Comparison of ENCODE assay signal across 8 cellular contexts in the genomic region with DNA sequence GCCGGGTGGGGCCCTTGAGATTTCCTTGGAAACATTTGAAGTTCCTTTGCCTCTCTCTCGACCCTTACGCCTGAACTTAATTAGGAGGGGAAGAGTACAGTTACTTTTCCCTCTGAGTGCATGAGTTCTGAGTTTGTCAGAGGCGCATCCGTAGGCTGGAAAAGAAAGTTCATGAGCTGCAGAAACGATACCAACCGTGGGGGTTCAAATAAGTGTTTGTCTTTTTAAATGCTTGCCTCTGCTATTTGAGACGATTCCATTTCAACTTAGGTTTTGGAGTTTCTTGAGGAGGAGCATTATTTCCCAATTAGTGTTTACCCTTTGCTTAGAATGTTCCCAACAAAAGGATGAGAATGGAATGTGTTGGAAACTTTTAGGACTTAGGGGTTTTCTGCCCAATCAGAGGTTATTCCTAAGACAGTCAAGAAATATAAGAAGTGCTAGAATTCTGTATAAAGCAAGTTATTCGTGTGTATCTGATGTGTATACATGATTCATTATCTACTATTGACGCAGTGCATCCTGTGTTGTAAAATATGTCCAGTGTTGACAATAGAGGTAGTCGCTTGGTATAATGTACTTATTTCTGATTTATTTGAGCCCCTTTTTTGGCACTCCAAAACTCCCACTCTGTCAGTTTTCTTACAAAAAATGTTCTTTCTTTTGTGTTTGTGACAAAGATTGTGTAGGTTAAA. TPM values are rescaled to one million over a fixed set of nuclear protein-coding genes. Genes with fewer than 3 reads are reported as not detected.
A peak's percentile ranks its signal among the peaks of the same experiment; 100 is the strongest.
DNase-seq lines count a peak whose midpoint lies in the region; ATAC-seq and TF ChIP-seq lines count a peak whose summit lies in the region.

No MANE protein-coding gene starts in this region.

- H3K4me3 Mint-ChIP-seq in CD8-positive, alpha-beta T cell: peak overlapping the region; percentile 86
- peak overlapping the region; percentile 90 to 99 (median 96) for H3K4me3 Mint-ChIP-seq in naive thymus-derived CD4-positive, alpha-beta T cell

- POLR2A ChIA-PET in CD8-positive, alpha-beta T cell (lab: Charles Lee): interaction anchor here (0.6 to 3.7 kb wide), 7 partner anchors 12 to 737 kb away, joined by 3 to 50 read pairs (median 4); a partner anchor contains a TSS
- POLR2A ChIA-PET in naive thymus-derived CD4-positive, alpha-beta T cell (lab: Charles Lee): interaction anchor here (0.6 to 2.9 kb wide), 4 partner anchors 9 to 760 kb away, joined by 3 to 32 read pairs (median 4); a partner anchor contains a TSS

- H3K36me3 Mint-ChIP-seq in CD8-positive, alpha-beta T cell: peaks cover 23% of the 10 kb centered on the region
- H3K36me3 Mint-ChIP-seq in naive thymus-derived CD4-positive, alpha-beta T cell: peaks cover 0 to 11% (median 7%) of the 10 kb centered on the region in 5 donors

- H3K4me3 ChIP-seq in CD8-positive, alpha-beta T cell (ENCODE audit: low read depth, low read length): peak overlapping the region; percentile 70
- H3K4me3 ChIP-seq in Loucy (ENCODE audit: low read length, poor library complexity, severe bottlenecking): peak overlapping the region; percentile 80
- peak overlapping the region; percentile 95 for H3K4me3 ChIP-seq in colonic mucosa
- peak overlapping the region; percentile 97 for H3K4me3 ChIP-seq in naive thymus-derived CD4-positive, alpha-beta T cell (ENCODE audit: low read length)

- H3K27me3 ChIP-seq in CD8-positive, alpha-beta T cell (ENCODE audit: insufficient read depth, low read length): no peaks in the 10 kb centered on the region
- no peaks in the 10 kb centered on the region for H3K27me3 ChIP-seq in Loucy (ENCODE audit: insufficient read depth, low read length, poor library complexity, severe bottlenecking)
- no peaks in the 10 kb centered on the region for H3K27me3 ChIP-seq in colonic mucosa
- H3K27me3 ChIP-seq in naive thymus-derived CD4-positive, alpha-beta T cell (ENCODE audit: control insufficient read depth in 2 of 2, insufficient read depth in 2 of 2, low read length in 2 of 2): no peaks in the 10 kb centered on the region

- H3K9me2 ChIP-seq in Loucy (replicated peaks; ENCODE audit: low read depth, low read length): no peaks in the 10 kb centered on the region

- peak overlapping the region; percentile 98 for H3K27ac Mint-ChIP-seq in CD8-positive, alpha-beta T cell
- peak overlapping the region; percentile 87 to 98 (median 94) for H3K27ac Mint-ChIP-seq in naive thymus-derived CD4-positive, alpha-beta T cell

- peaks cover 51% of the 10 kb centered on the region for H3K4me1 Mint-ChIP-seq in CD8-positive, alpha-beta T cell (ENCODE audit: low read depth)
- peaks cover 9 to 67% (median 53%) of the 10 kb centered on the region in 7 donors for H3K4me1 Mint-ChIP-seq in naive thymus-derived CD4-positive, alpha-beta T cell

- peak overlapping the region; percentile 99 for H3K9ac ChIP-seq in Loucy (ENCODE audit: low read depth, low read length, poor library complexity, severe bottlenecking)
- H3K9ac ChIP-seq in colonic mucosa (ENCODE audit: low read depth in 2 of 2, low read length in 2 of 2): peak overlapping the region; percentile 84 to 86

- no peak for DNase-seq in CD8-positive, alpha-beta T cell
- DNase-seq in colonic mucosa (no peak), anterior cingulate cortex (lab: John Stamatoyannopoulos, UW) (no peak), NCI-H524 treated with DMSO at 0.1 percent for 48 hours (lab: John Stamatoyannopoulos, UW) (no peak), SKM-1 (lab: John Stamatoyannopoulos, UW; ENCODE audit: unreplicated experiment) (no peak)
- DNase-seq in naive thymus-derived CD4-positive, alpha-beta T cell: peak in 1 of 9 donors; percentile 16

- intact Hi-C loops in CD8-positive, alpha-beta T cell (cut with DNase I, micrococcal nuclease): loop anchor here (1.0 to 5.0 kb wide), 10 partner anchors 12 to 1906 kb away; a partner anchor contains a TSS
- intact Hi-C loops in colonic mucosa (cut with DNase I): no loop called here
- intact Hi-C loops in naive thymus-derived CD4-positive, alpha-beta T cell (cut with micrococcal nuclease): loop anchor here (1.0 to 10.0 kb wide), 15 partner anchors 11 to 1992 kb away; a partner anchor contains a TSS

- peak; percentile 8 for ATAC-seq in CD8-positive, alpha-beta T cell
- ATAC-seq in GM21447 (IDR thresholded peaks at IDR 0.05; ENCODE audit: unreplicated experiment): peak; percentile 15
- peak; percentile 11 for ATAC-seq in naive thymus-derived CD4-positive, alpha-beta T cell

- no peak overlapping the region for H2AFZ ChIP-seq in Loucy (ENCODE audit: low read length)

- H3K79me2 ChIP-seq in Loucy (ENCODE audit: insufficient read depth, low read length): peaks cover 54% of the 10 kb centered on the region

- CTCF ChIA-PET in CD8-positive, alpha-beta T cell (lab: Charles Lee): interaction anchor here (1.0 to 9.0 kb wide), 2 partner anchors 13 to 91 kb away, joined by 3 to 90 read pairs; a partner anchor contains a TSS
- CTCF ChIA-PET in naive thymus-derived CD4-positive, alpha-beta T cell (lab: Charles Lee): interaction anchor here (0.8 to 1.3 kb wide), 2 partner anchors 10 to 12 kb away, joined by 3 to 6 read pairs; a partner anchor contains a TSS

- peaks cover 31% of the 10 kb centered on the region for H4K20me1 ChIP-seq in Loucy (ENCODE audit: insufficient read depth, low read length, poor library complexity, severe bottlenecking)

- peaks cover 10% of the 10 kb centered on the region; the same call in 1 of the 2 replicates for H3F3A ChIP-seq in Loucy (ENCODE audit: low read depth)

- peak overlapping the region; percentile 99 for H3K4me2 ChIP-seq in Loucy (ENCODE audit: low read depth, low read length, poor library complexity, severe bottlenecking)

- peaks cover 21% of the 10 kb centered on the region for H3K4me1 ChIP-seq in CD8-positive, alpha-beta T cell (ENCODE audit: insufficient read depth, low read length)
- H3K4me1 ChIP-seq in Loucy (ENCODE audit: insufficient read depth, low read length, poor library complexity, severe bottlenecking) (peaks cover 43% of the 10 kb centered on the region), colonic mucosa (no peaks in the 10 kb centered on the region)
- H3K4me1 ChIP-seq in naive thymus-derived CD4-positive, alpha-beta T cell (ENCODE audit: control insufficient read depth in 2 of 2, insufficient read depth in 2 of 2, low read length in 2 of 2): peaks cover 12 to 16% of the 10 kb centered on the region in 2 donors

- no peaks in the 10 kb centered on the region for H3K36me3 ChIP-seq in CD8-positive, alpha-beta T cell (ENCODE audit: insufficient read depth, low read length)
- peaks cover 5% of the 10 kb centered on the region; the same call in 1 of the 2 replicates for H3K36me3 ChIP-seq in Loucy (ENCODE audit: insufficient read depth, low read length)
- no peaks in the 10 kb centered on the region for H3K36me3 ChIP-seq in colonic mucosa
- peaks cover 0 to 10% (median 0%) of the 10 kb centered on the region in 3 experiments for H3K36me3 ChIP-seq in naive thymus-derived CD4-positive, alpha-beta T cell (ENCODE audit: control insufficient read depth in 2 of 3, insufficient read depth in 3 of 3, low read length in 3 of 3)

- no peaks in the 10 kb centered on the region for H3K27me3 Mint-ChIP-seq in CD8-positive, alpha-beta T cell (ENCODE audit: low read depth)
- H3K27me3 Mint-ChIP-seq in naive thymus-derived CD4-positive, alpha-beta T cell: peaks cover 0 to 5% (median 0%) of the 10 kb centered on the region in 5 donors

- peak overlapping the region; percentile 67 for H3K27ac ChIP-seq in CD8-positive, alpha-beta T cell (ENCODE audit: low read depth, low read length)
- H3K27ac ChIP-seq in colonic mucosa: peak overlapping the region; percentile 95
- peak overlapping the region; percentile 83 for H3K27ac ChIP-seq in naive thymus-derived CD4-positive, alpha-beta T cell (ENCODE audit: low read depth, low read length)

- TF ChIP-seq CTCF in CD8-positive, alpha-beta T cell (IDR thresholded peaks at IDR 0.05): no peak
- TF ChIP-seq CTCF in Loucy (conservative IDR thresholded peaks at IDR 0.05; ENCODE audit: low read length) (no peak), colonic mucosa (IDR thresholded peaks at IDR 0.05) (no peak)

- no peaks in the 10 kb centered on the region for H3K9me3 ChIP-seq in CD8-positive, alpha-beta T cell (ENCODE audit: low read length)
- peaks cover 3% of the 10 kb centered on the region; the same call in 1 of the 2 replicates for H3K9me3 ChIP-seq in Loucy (ENCODE audit: insufficient read depth, low read depth, low read length)
- H3K9me3 ChIP-seq in colonic mucosa: no peaks in the 10 kb centered on the region
- no peaks in the 10 kb centered on the region for H3K9me3 ChIP-seq in naive thymus-derived CD4-positive, alpha-beta T cell (ENCODE audit: control insufficient read depth in 2 of 3, low read length in 3 of 3)

- no peaks in the 10 kb centered on the region for H3K9me3 Mint-ChIP-seq in CD8-positive, alpha-beta T cell
- peaks cover 0 to 2% (median 0%) of the 10 kb centered on the region in 11 donors for H3K9me3 Mint-ChIP-seq in naive thymus-derived CD4-positive, alpha-beta T cell

RNA-seq across cellular contexts. Expression of a gene that starts 0.7 kb away (rescaled TPM):
- total RNA-seq in CD8-positive, alpha-beta T cell: 10 to 100 TPM; 27.7 to 29.1 TPM
- 10 to 100 TPM; 14.6 to 18.2 TPM for total RNA-seq in colonic mucosa
- total RNA-seq in naive thymus-derived CD4-positive, alpha-beta T cell: 10 to 100 TPM; 33.4 to 52.3 (median 39.1) TPM
- polyA plus RNA-seq in naive thymus-derived CD4-positive, alpha-beta T cell: 1 to 10 TPM; 5.9 to 8.4 TPM

RNA-seq across cellular contexts. Expression of a gene that starts 11.9 kb away (rescaled TPM):
- total RNA-seq in CD8-positive, alpha-beta T cell: 1 to 10 TPM; 3.0 to 4.0 TPM
- total RNA-seq in colonic mucosa: 100 to 1,000 TPM; 250 to 348 TPM
- 10 to 100 TPM in 4 of 5 experiments, 1 to 10 TPM in 1; 5.0 to 26.4 (median 20.4) TPM for total RNA-seq in naive thymus-derived CD4-positive, alpha-beta T cell
- polyA plus RNA-seq in naive thymus-derived CD4-positive, alpha-beta T cell: 1 to 10 TPM; 1.8 to 3.9 TPM

Comparison
In these comparisons a context has a peak if more than half of its experiments do, and no peak if none do; other contexts are left out.
1. RNA of a gene that starts 11.9 kb away (total RNA-seq): 250 to 348 TPM in colonic mucosa; 5.0 to 26.4 TPM in naive thymus-derived CD4-positive, alpha-beta T cell and 3.0 to 4.0 TPM in CD8-positive, alpha-beta T cell; every median in the first group is over 4 times any median in the second.
2. Peak in every context shown above with its lines, with median percentiles within 50 percentile points of each other: ATAC-seq, H3K27ac ChIP-seq and H3K4me3 ChIP-seq.